Comparison of ENCODE assay signal across 8 cellular contexts in genomic region chr9:95462419-95463121, GRCh38. TPM values are rescaled to one million over a fixed set of nuclear protein-coding genes. Genes with fewer than 3 reads are reported as not detected.
A peak's percentile ranks its signal among the peaks of the same experiment; 100 is the strongest.
DNase-seq lines count a peak whose midpoint lies in the region; ATAC-seq, FAIRE-seq and TF ChIP-seq lines count a peak whose summit lies in the region.

No MANE protein-coding gene starts in this region.

- no peaks in the 10 kb centered on the region for H3K9me3 ChIP-seq in PC-3 (ENCODE audit: low read length)

- peaks cover 36% of the 10 kb centered on the region for H3K4me1 Mint-ChIP-seq in WTC11

- no peaks in the 10 kb centered on the region for H3K9me3 Mint-ChIP-seq in WTC11

- peak overlapping the region; percentile 80 for H3K27ac ChIP-seq in layer of hippocampus (ENCODE audit: low read depth, low read length)
- no peak overlapping the region for H3K27ac ChIP-seq in PC-3 (ENCODE audit: low read length)

- DNase-seq in NCI-H1694 treated with DMSO at 0.1 percent for 48 hours (lab: John Stamatoyannopoulos, UW) (peak; percentile 87), WTC11 (ENCODE audit: low spot score) (peak; percentile 39), bronchial epithelial cell (ENCODE audit: low read depth) (peak; percentile 71), PC-3 (no peak)
- peak; percentile 70 for DNase-seq in stimulated activated CD4-positive, alpha-beta T cell treated with anti-CD3 and anti-CD28 coated beads, Interleukin-4, amount 100 ng/mL, for 24 hours

- H3K4me3 Mint-ChIP-seq in WTC11, result peak overlapping the region; percentile 33

- H3K36me3 ChIP-seq in bronchial epithelial cell (ENCODE audit: control insufficient read depth, insufficient read depth, low read length) (no peaks in the 10 kb centered on the region), PC-3 (ENCODE audit: low read depth, low read length) (no peaks in the 10 kb centered on the region)

- H3K4me3 ChIP-seq in bronchial epithelial cell (ENCODE audit: low read depth, low read length), result peak overlapping the region; percentile 20
- H3K4me3 ChIP-seq in PC-3 (ENCODE audit: low read length), result no peak overlapping the region

- ATAC-seq in GM18498 (IDR thresholded peaks at IDR 0.05; ENCODE audit: unreplicated experiment) (peak; percentile 94), HG02759 (IDR thresholded peaks at IDR 0.05; ENCODE audit: unreplicated experiment) (peak; percentile 96), WTC11 (peak; percentile 76), PC-3 (no peak)

- H3K27me3 Mint-ChIP-seq in WTC11 (ENCODE audit: low read depth), result no peaks in the 10 kb centered on the region

- CTCF ChIA-PET in WTC11 (lab: Charles Lee), result interaction anchor here (0.6 to 1.3 kb wide), 6 partner anchors 14 to 144 kb away, joined by 3 to 5 read pairs (median 4); no protein-coding TSS in a partner anchor
- CTCF ChIA-PET in PC-3 (lab: Charles Lee), result no interaction called here

- FAIRE-seq in bronchial epithelial cell (lab: Jason Lieb, UNC), result no peak

- H4K20me1 ChIP-seq in PC-3 (ENCODE audit: low read length), result no peaks in the 10 kb centered on the region

- H3K4me1 ChIP-seq in PC-3 (ENCODE audit: insufficient read depth, low read length), result no peaks in the 10 kb centered on the region

- BruUV-seq in PC-3 (replicated peaks; lab: Mats Ljungman, UMichigan), result no TSS peak

- H3K9me2 ChIP-seq in PC-3 (replicated peaks; ENCODE audit: low read length), result no peaks in the 10 kb centered on the region

- H2AFZ ChIP-seq in PC-3 (ENCODE audit: low read length), result no peak overlapping the region

- peak overlapping the region; percentile 70 for H3K27ac Mint-ChIP-seq in WTC11

- H3K27me3 ChIP-seq in bronchial epithelial cell (ENCODE audit: control insufficient read depth, insufficient read depth, low read length) (no peaks in the 10 kb centered on the region), layer of hippocampus (ENCODE audit: control insufficient read depth, insufficient read depth, low read length) (no peaks in the 10 kb centered on the region), PC-3 (ENCODE audit: low read length) (no peaks in the 10 kb centered on the region)

- no peak overlapping the region for H3K4me2 ChIP-seq in PC-3 (ENCODE audit: low read length)

- POLR2A ChIA-PET in WTC11 (lab: Charles Lee) (no interaction called here), PC-3 (lab: Charles Lee; ENCODE audit: unreplicated experiment) (no interaction called here)

- no peak overlapping the region for H3K9ac ChIP-seq in PC-3 (ENCODE audit: low read length)

- no peaks in the 10 kb centered on the region for H3K79me2 ChIP-seq in PC-3 (ENCODE audit: low read length)

- intact Hi-C loops in PC-3 (cut with micrococcal nuclease), result no loop called here

- TF ChIP-seq CTCF in WTC11 (IDR thresholded peaks at IDR 0.05), result no peak
- no peak for TF ChIP-seq CTCF in bronchial epithelial cell (IDR thresholded peaks at IDR 0.05; ENCODE audit: insufficient read depth, low read length, severe bottlenecking)
- TF ChIP-seq CTCF in PC-3 (conservative IDR thresholded peaks at IDR 0.05; ENCODE audit: low read depth, low read length), result no peak

- H3F3A ChIP-seq in PC-3 (ENCODE audit: low read length, unreplicated experiment), result no peaks in the 10 kb centered on the region

- peaks cover 74% of the 10 kb centered on the region for H3K36me3 Mint-ChIP-seq in WTC11

TF ChIP-seq in WTC11, 78 proteins besides CTCF, POLR2A, EP300 and RAD21 (continues in another document):
- TF ChIP-seq SP1 (CRISPR knock-in tag; conservative IDR thresholded peaks at IDR 0.05), result no peak
- no peak for TF ChIP-seq CREB1 (CRISPR knock-in tag; IDR thresholded peaks at IDR 0.05)
- TF ChIP-seq PREB (CRISPR knock-in tag; IDR thresholded peaks at IDR 0.05; ENCODE audit: borderline replicate concordance), result no peak
- no peak for TF ChIP-seq PRRX2 (CRISPR knock-in tag; IDR thresholded peaks at IDR 0.05)
- TF ChIP-seq ZBTB21 (CRISPR knock-in tag; IDR thresholded peaks at IDR 0.05; ENCODE audit: borderline replicate concordance), result no peak
- TF ChIP-seq, protein P1, sequence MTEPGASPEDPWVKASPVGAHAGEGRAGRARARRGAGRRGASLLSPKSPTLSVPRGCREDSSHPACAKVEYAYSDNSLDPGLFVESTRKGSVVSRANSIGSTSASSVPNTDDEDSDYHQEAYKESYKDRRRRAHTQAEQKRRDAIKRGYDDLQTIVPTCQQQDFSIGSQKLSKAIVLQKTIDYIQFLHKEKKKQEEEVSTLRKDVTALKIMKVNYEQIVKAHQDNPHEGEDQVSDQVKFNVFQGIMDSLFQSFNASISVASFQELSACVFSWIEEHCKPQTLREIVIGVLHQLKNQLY (CRISPR knock-in tag; IDR thresholded peaks at IDR 0.05), result no peak
- TF ChIP-seq, protein P2, sequence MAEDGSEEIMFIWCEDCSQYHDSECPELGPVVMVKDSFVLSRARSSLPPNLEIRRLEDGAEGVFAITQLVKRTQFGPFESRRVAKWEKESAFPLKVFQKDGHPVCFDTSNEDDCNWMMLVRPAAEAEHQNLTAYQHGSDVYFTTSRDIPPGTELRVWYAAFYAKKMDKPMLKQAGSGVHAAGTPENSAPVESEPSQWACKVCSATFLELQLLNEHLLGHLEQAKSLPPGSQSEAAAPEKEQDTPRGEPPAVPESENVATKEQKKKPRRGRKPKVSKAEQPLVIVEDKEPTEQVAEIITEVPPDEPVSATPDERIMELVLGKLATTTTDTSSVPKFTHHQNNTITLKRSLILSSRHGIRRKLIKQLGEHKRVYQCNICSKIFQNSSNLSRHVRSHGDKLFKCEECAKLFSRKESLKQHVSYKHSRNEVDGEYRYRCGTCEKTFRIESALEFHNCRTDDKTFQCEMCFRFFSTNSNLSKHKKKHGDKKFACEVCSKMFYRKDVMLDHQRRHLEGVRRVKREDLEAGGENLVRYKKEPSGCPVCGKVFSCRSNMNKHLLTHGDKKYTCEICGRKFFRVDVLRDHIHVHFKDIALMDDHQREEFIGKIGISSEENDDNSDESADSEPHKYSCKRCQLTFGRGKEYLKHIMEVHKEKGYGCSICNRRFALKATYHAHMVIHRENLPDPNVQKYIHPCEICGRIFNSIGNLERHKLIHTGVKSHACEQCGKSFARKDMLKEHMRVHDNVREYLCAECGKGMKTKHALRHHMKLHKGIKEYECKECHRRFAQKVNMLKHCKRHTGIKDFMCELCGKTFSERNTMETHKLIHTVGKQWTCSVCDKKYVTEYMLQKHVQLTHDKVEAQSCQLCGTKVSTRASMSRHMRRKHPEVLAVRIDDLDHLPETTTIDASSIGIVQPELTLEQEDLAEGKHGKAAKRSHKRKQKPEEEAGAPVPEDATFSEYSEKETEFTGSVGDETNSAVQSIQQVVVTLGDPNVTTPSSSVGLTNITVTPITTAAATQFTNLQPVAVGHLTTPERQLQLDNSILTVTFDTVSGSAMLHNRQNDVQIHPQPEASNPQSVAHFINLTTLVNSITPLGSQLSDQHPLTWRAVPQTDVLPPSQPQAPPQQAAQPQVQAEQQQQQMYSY (CRISPR knock-in tag; IDR thresholded peaks at IDR 0.05), result no peak
- TF ChIP-seq, protein P3, sequence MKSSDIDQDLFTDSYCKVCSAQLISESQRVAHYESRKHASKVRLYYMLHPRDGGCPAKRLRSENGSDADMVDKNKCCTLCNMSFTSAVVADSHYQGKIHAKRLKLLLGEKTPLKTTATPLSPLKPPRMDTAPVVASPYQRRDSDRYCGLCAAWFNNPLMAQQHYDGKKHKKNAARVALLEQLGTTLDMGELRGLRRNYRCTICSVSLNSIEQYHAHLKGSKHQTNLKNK (CRISPR knock-in tag; IDR thresholded peaks at IDR 0.05), result no peak
- TF ChIP-seq FOXP4 (CRISPR knock-in tag; IDR thresholded peaks at IDR 0.05), result no peak
- TF ChIP-seq, protein P4, sequence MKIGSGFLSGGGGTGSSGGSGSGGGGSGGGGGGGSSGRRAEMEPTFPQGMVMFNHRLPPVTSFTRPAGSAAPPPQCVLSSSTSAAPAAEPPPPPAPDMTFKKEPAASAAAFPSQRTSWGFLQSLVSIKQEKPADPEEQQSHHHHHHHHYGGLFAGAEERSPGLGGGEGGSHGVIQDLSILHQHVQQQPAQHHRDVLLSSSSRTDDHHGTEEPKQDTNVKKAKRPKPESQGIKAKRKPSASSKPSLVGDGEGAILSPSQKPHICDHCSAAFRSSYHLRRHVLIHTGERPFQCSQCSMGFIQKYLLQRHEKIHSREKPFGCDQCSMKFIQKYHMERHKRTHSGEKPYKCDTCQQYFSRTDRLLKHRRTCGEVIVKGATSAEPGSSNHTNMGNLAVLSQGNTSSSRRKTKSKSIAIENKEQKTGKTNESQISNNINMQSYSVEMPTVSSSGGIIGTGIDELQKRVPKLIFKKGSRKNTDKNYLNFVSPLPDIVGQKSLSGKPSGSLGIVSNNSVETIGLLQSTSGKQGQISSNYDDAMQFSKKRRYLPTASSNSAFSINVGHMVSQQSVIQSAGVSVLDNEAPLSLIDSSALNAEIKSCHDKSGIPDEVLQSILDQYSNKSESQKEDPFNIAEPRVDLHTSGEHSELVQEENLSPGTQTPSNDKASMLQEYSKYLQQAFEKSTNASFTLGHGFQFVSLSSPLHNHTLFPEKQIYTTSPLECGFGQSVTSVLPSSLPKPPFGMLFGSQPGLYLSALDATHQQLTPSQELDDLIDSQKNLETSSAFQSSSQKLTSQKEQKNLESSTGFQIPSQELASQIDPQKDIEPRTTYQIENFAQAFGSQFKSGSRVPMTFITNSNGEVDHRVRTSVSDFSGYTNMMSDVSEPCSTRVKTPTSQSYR (CRISPR knock-in tag; IDR thresholded peaks at IDR 0.05), result 0 out of 2 replicates have a peak, but pooled peaks have one; percentile 43

RNA-seq across cellular contexts. Expression of gene PTCH1, which starts 54.2 kb away (rescaled TPM):
- 27.9 to 38.0 TPM (median 30.9 TPM) in 3 replicates for total RNA-seq in WTC11 (2021)
- total RNA-seq in bronchial epithelial cell, result 0.64 and 1.6 TPM in 2 replicates
- total RNA-seq in PC-3 (2014; rRNA removed), result 0.77 and 2.1 TPM in 2 replicates
